17 cellular contexts compared by ENCODE assay signal in genomic region chr16:74585846-74586392, GRCh38.
"Had no signal": no experiment of that assay in that cellular context is flagged by ENCODE, and none has a peak within 500 bp of the region (broad histone marks: within the 10 kb centered on the region; RNA-seq: fewer than 3 reads in every experiment).

No MANE protein-coding gene starts in this region.

- H3K27ac Mint-ChIP-seq: activated CD8-positive, alpha-beta memory T cell treated with anti-CD3 and anti-CD28 coated beads, Interleukin-2, amount 10 ng/mL, durations not matched to agents 7 days and 5 days had no signal

- H3K4me3 ChIP-seq: ascending aorta, breast epithelium, gastrocnemius medialis, heart left ventricle, mucosa of descending colon, skin epidermis had no signal

- H3K4me1 ChIP-seq: ascending aorta, breast epithelium had no signal

- H3K9me3 ChIP-seq: ascending aorta, breast epithelium, gastrocnemius medialis, heart left ventricle, mucosa of descending colon had no signal

- H3K9me3 Mint-ChIP-seq: activated T-cell treated with anti-CD3 and anti-CD28 coated beads, Interleukin-2, amount 50 U/mL, for 4 hours; nephron had no signal

- H3K27me3 Mint-ChIP-seq: activated CD8-positive, alpha-beta memory T cell treated with anti-CD3 and anti-CD28 coated beads, Interleukin-2, amount 10 ng/mL, durations not matched to agents 7 days and 5 days had no signal

- H3K27me3 ChIP-seq: ascending aorta, breast epithelium, gastrocnemius medialis, heart left ventricle had no signal

- DNase-seq: activated CD4-positive, alpha-beta T cell treated with anti-CD3 and anti-CD28 coated beads, Interleukin-2, amount 50 U/mL, for 4 hours; activated CD8-positive, alpha-beta memory T cell treated with anti-CD3 and anti-CD28 coated beads, Interleukin-2, amount 10 ng/mL, durations not matched to agents 7 days and 5 days; activated effector memory CD4-positive, alpha-beta T cell treated with Interleukin-2 at 50 U/mL for 16 hours; activated T-cell treated with anti-CD3 and anti-CD28 coated beads, Interleukin-2, amount 50 U/mL, for 4 hours; gastrocnemius medialis; heart left ventricle; left colon; mucosa of descending colon; nucleus accumbens; stimulated activated CD4-positive, alpha-beta T cell treated with anti-CD3 and anti-CD28 coated beads, Interleukin-4, amount 100 ng/mL, for 24 hours; stimulated activated naive CD8-positive, alpha-beta T cell treated with anti-CD3 and anti-CD28 coated beads, Interleukin-15, Interleukin-2, amounts not matched to agents 100 U/mL and 50 U/mL, for 24 hours; trophoblast cell had no signal

- ATAC-seq: activated CD4-positive, CD25-positive, alpha-beta regulatory T cell treated with anti-CD3 and anti-CD28 coated beads, Interleukin-2, amount 50 U/mL, for 24 hours; activated CD8-positive, alpha-beta memory T cell treated with anti-CD3 and anti-CD28 coated beads, Interleukin-2, amount 10 ng/mL, durations not matched to agents 7 days and 5 days; activated T-cell treated with anti-CD3 and anti-CD28 coated beads, Interleukin-2, amount 50 U/mL, for 4 hours; gastrocnemius medialis; heart left ventricle; left colon; mucosa of descending colon; stimulated activated naive CD8-positive, alpha-beta T cell treated with anti-CD3 and anti-CD28 coated beads, Interleukin-15, Interleukin-2, amounts not matched to agents 100 U/mL and 50 U/mL, for 24 hours had no signal

- H3K36me3 ChIP-seq: ascending aorta, breast epithelium, gastrocnemius medialis had no signal

- H3K27ac ChIP-seq: ascending aorta, breast epithelium, heart left ventricle, skin epidermis had no signal

- H3K4me3 Mint-ChIP-seq: activated CD8-positive, alpha-beta memory T cell treated with anti-CD3 and anti-CD28 coated beads, Interleukin-2, amount 10 ng/mL, durations not matched to agents 7 days and 5 days; activated T-cell treated with anti-CD3 and anti-CD28 coated beads, Interleukin-2, amount 50 U/mL, for 4 hours; nephron had no signal
